8 cellular contexts compared by ENCODE assay signal in genomic region chr19:46788101-46788967, GRCh38. TPM values are rescaled to one million over a fixed set of nuclear protein-coding genes. Genes with fewer than 3 reads are reported as not detected.
DNase-seq lines count a peak whose midpoint lies in the region; ATAC-seq and TF ChIP-seq lines count a peak whose summit lies in the region.

Gene SLC1A5, minus strand, starts transcription at chr19:46788594. Its CDS starts 629 bp downstream, at chr19:46787965.

- H3K27ac ChIP-seq in CD4-positive, alpha-beta T cell (ENCODE audit: low read depth, low read length) = peak within 1 kb of the TSS; percentile 72

- no peaks in the 10 kb centered on the region for H3K9me3 ChIP-seq in CD4-positive, alpha-beta T cell (ENCODE audit: control insufficient read depth, low read length)

- H3K27me3 ChIP-seq in CD4-positive, alpha-beta T cell (ENCODE audit: control insufficient read depth, insufficient read depth, low read length) = no peaks in the 10 kb centered on the region

- no peaks in the 10 kb centered on the region for H3K27me3 Mint-ChIP-seq in CD4-positive, alpha-beta T cell
- no peaks in the 10 kb centered on the region for H3K27me3 Mint-ChIP-seq in activated CD8-positive, alpha-beta T cell treated with anti-CD3 and anti-CD28 coated beads for 36 hours

- DNase-seq in CD4-positive, alpha-beta T cell = peak; percentile 90 to 96 (median 94)
- peak; percentile 100 for DNase-seq in HT-29 (ENCODE audit: low spot score)
- DNase-seq in NK-92 (lab: John Stamatoyannopoulos, UW; ENCODE audit: unreplicated experiment) = peak; percentile 58
- DNase-seq in activated CD8-positive, alpha-beta T cell treated with anti-CD3 and anti-CD28 coated beads for 36 hours = peak; percentile 99
- peak; percentile 94 for DNase-seq in effector CD4-positive, alpha-beta T cell
- peak; percentile 94 to 95 for DNase-seq in lung microvascular endothelial cell (ENCODE audit: low read depth in 2 of 2)
- peak; percentile 99 for DNase-seq in stimulated activated CD4-positive, alpha-beta T cell treated with anti-CD3 and anti-CD28 coated beads, TNF-alpha, amount 100 ng/mL, for 4 hours (ENCODE audit: low read depth in 3 of 3)

- CTCF ChIA-PET in CD4-positive, alpha-beta T cell (lab: Charles Lee) = interaction anchor here (1.2 to 3.7 kb wide), 3 partner anchors 19 to 52 kb away, joined by 3 to 16 read pairs (median 4); no protein-coding TSS in a partner anchor
- CTCF ChIA-PET in activated CD8-positive, alpha-beta T cell treated with anti-CD3 and anti-CD28 coated beads for 36 hours (lab: Charles Lee) = interaction anchor here (1.0 to 3.4 kb wide), 7 partner anchors 22 to 497 kb away, joined by 3 to 20 read pairs (median 4); no protein-coding TSS in a partner anchor

- peak within 1 kb of the TSS; percentile 86 for H3K27ac Mint-ChIP-seq in CD4-positive, alpha-beta T cell
- H3K27ac Mint-ChIP-seq in activated CD8-positive, alpha-beta T cell treated with anti-CD3 and anti-CD28 coated beads for 36 hours = peak within 1 kb of the TSS; percentile 98

- intact Hi-C loops in CD4-positive, alpha-beta T cell (cut with DNase I, micrococcal nuclease) = loop anchor here (5.0 to 10.0 kb wide), 4 partner anchors 34 to 1536 kb away; partner anchors contain the start of genes CCDC9 (in 1 of the 2), EMP3 (in 1 of the 2) and TMEM160 (in 1 of the 2)
- intact Hi-C loops in activated CD8-positive, alpha-beta T cell treated with anti-CD3 and anti-CD28 coated beads for 36 hours (cut with micrococcal nuclease) = loop anchor here (10.0 kb wide), 1 partner anchor 56 kb away; no protein-coding TSS in a partner anchor

- ATAC-seq in CD4-positive, alpha-beta T cell (ENCODE audit: poor library complexity) = peak; percentile 80
- ATAC-seq in GM19463 (IDR thresholded peaks at IDR 0.05; ENCODE audit: unreplicated experiment) = peak; percentile 61
- peak; percentile 83 for ATAC-seq in activated CD8-positive, alpha-beta T cell treated with anti-CD3 and anti-CD28 coated beads for 36 hours

- no peak for TF ChIP-seq CTCF in CD4-positive, alpha-beta T cell (IDR thresholded peaks at IDR 0.05)
- no peak for TF ChIP-seq CTCF in activated CD8-positive, alpha-beta T cell treated with anti-CD3 and anti-CD28 coated beads for 36 hours (IDR thresholded peaks at IDR 0.05)

- H3K4me3 Mint-ChIP-seq in CD4-positive, alpha-beta T cell = peak within 1 kb of the TSS; percentile 93
- peak within 1 kb of the TSS; percentile 98 for H3K4me3 Mint-ChIP-seq in activated CD8-positive, alpha-beta T cell treated with anti-CD3 and anti-CD28 coated beads for 36 hours

- peaks cover 62% of the 10 kb centered on the region for H3K4me1 Mint-ChIP-seq in CD4-positive, alpha-beta T cell (ENCODE audit: low read depth)
- H3K4me1 Mint-ChIP-seq in activated CD8-positive, alpha-beta T cell treated with anti-CD3 and anti-CD28 coated beads for 36 hours (ENCODE audit: low read depth) = peaks cover 29% of the 10 kb centered on the region

- H3K9me3 Mint-ChIP-seq in CD4-positive, alpha-beta T cell = no peaks in the 10 kb centered on the region
- peaks cover 2% of the 10 kb centered on the region for H3K9me3 Mint-ChIP-seq in activated CD8-positive, alpha-beta T cell treated with anti-CD3 and anti-CD28 coated beads for 36 hours

- peaks cover 14% of the 10 kb centered on the region for H3K36me3 Mint-ChIP-seq in CD4-positive, alpha-beta T cell (ENCODE audit: low read depth)
- peaks cover 43% of the 10 kb centered on the region for H3K36me3 Mint-ChIP-seq in activated CD8-positive, alpha-beta T cell treated with anti-CD3 and anti-CD28 coated beads for 36 hours (ENCODE audit: low read depth)

- POLR2A ChIA-PET in CD4-positive, alpha-beta T cell (lab: Charles Lee) = interaction anchor here (0.6 to 2.3 kb wide), 13 partner anchors 15 to 438 kb away, joined by 3 to 9 read pairs (median 4); partner anchors contain the start of genes AP2S1, CALM3, DACT3 and ZC3H4
- POLR2A ChIA-PET in activated CD8-positive, alpha-beta T cell treated with anti-CD3 and anti-CD28 coated beads for 36 hours (lab: Charles Lee) = interaction anchor here (0.6 to 5.6 kb wide), 26 partner anchors 8 to 438 kb away, joined by 3 to 47 read pairs (median 5); partner anchors contain the start of genes AP2S1, CALM3 and ZC3H4

RNA-seq across cellular contexts. Expression of gene SLC1A5, which starts in this region (rescaled TPM):
- 1 to 10 TPM; 7.1 TPM for total RNA-seq in CD4-positive, alpha-beta T cell
- 772 and 790 TPM in 2 replicates for total RNA-seq in HT-29 (2014; rRNA removed; shearing (Covaris generic))
- 100 to 1,000 TPM; 235 TPM for total RNA-seq in activated CD8-positive, alpha-beta T cell treated with anti-CD3 and anti-CD28 coated beads for 36 hours
- 19.0 and 34.9 TPM in 2 replicates for total RNA-seq in lung microvascular endothelial cell

Comparison
In these comparisons a context has a peak if more than half of its experiments do, and no peak if none do; other contexts are left out.
1. Peak in every context shown above with its lines: DNase-seq, ATAC-seq and H3K27ac ChIP-seq.